7 cellular contexts compared by ENCODE assay signal in genomic region chr12:124904306-124905098, GRCh38. TPM values are rescaled to one million over a fixed set of nuclear protein-coding genes. Genes with fewer than 3 reads are reported as not detected.
A peak's percentile ranks its signal among the peaks of the same experiment; 100 is the strongest.
DNase-seq lines count a peak whose midpoint lies in the region; ATAC-seq and TF ChIP-seq lines count a peak whose summit lies in the region.

No MANE protein-coding gene starts in this region.

- TF ChIP-seq CTCF in foreskin keratinocyte (conservative IDR thresholded peaks at IDR 0.05) (no peak), omental fat pad (IDR thresholded peaks at IDR 0.05) (no peak)

- peak; percentile 71 for ATAC-seq in foreskin keratinocyte
- peak; percentile 78 for ATAC-seq in omental fat pad (ENCODE audit: low FRiP score)
- ATAC-seq in GM21786 (IDR thresholded peaks at IDR 0.05; ENCODE audit: unreplicated experiment) = no peak
- ATAC-seq in HG03457 (IDR thresholded peaks at IDR 0.05; ENCODE audit: unreplicated experiment) = no peak

- DNase-seq in HK-2 (ENCODE audit: unreplicated experiment) (peak; percentile 80), UCSD-AML1 (lab: John Stamatoyannopoulos, UW; ENCODE audit: unreplicated experiment) (peak; percentile 32), foreskin keratinocyte (peak; percentile 42 to 73), omental fat pad (ENCODE audit: low spot score) (peak; percentile 78), T-helper 2 cell (no peak)

- no peaks in the 10 kb centered on the region for H3K27me3 ChIP-seq in foreskin keratinocyte

- H3K27ac ChIP-seq in foreskin keratinocyte = no peak overlapping the region

- H3K4me1 ChIP-seq in foreskin keratinocyte = no peaks in the 10 kb centered on the region

RNA-seq across cellular contexts. Expression of gene UBC, which starts 9.9 kb away (rescaled TPM):
- total RNA-seq in foreskin keratinocyte (1,251 and 1,486 TPM in 2 replicates), omental fat pad (1,000 to 10,000 TPM; 1,220 to 2,129 (median 1,369) TPM)
- 1,048 and 1,182 TPM in 2 replicates for polyA plus RNA-seq in foreskin keratinocyte

RNA-seq across cellular contexts. Expression of gene SCARB1, which starts 40.8 kb away (rescaled TPM):
- total RNA-seq in foreskin keratinocyte = 48.4 and 52.1 TPM in 2 replicates
- 69.5 and 69.7 TPM in 2 replicates for polyA plus RNA-seq in foreskin keratinocyte
- 10 to 100 TPM; 24.2 to 79.4 (median 59.4) TPM for total RNA-seq in omental fat pad

Comparison
In these comparisons a context has a peak if more than half of its experiments do, and no peak if none do; other contexts are left out.
1. DNase-seq: peak in HK-2 (single experiment), UCSD-AML1 (single experiment), foreskin keratinocyte (2 of 2) and omental fat pad (single experiment); none in T-helper 2 cell (0 of 5).
2. ATAC-seq: peak in foreskin keratinocyte (single experiment) and omental fat pad (single experiment); none in GM21786 (single experiment) and HG03457 (single experiment).